ENCODE assay signal across 1 cellular context in genomic region chr3:47568901-47569300, GRCh38.
TF ChIP-seq lines count a peak whose summit lies in the region.

No MANE protein-coding gene starts in this region.

TF ChIP-seq in K562, 482 proteins besides CTCF, POLR2A, EP300 and RAD21 (continued from another document):
- TF ChIP-seq STAG1 (CRISPR knock-in tag; IDR thresholded peaks at IDR 0.05; ENCODE audit: borderline replicate concordance), result no peak
- TF ChIP-seq RFX5 (IDR thresholded peaks at IDR 0.05; ENCODE audit: low read depth, low read length), result no peak
- no peak for TF ChIP-seq CCNT2 (IDR thresholded peaks at IDR 0.05; ENCODE audit: borderline replicate concordance, extremely low read depth, insufficient read length, low read depth, low read length)
- TF ChIP-seq PURB (CRISPR knock-in tag; IDR thresholded peaks at IDR 0.05; ENCODE audit: low read depth), result no peak
- TF ChIP-seq CEBPB (tag; IDR thresholded peaks at IDR 0.05), result 0 out of 2 replicates have a peak, but pooled peaks have one; percentile 35
- no peak for TF ChIP-seq YY1 (IDR thresholded peaks at IDR 0.05; ENCODE audit: borderline replicate concordance in 1 of 3, control insufficient read depth in 1 of 3, extremely low read depth in 1 of 3, insufficient read depth in 3 of 3, insufficient read length in 1 of 3, insufficient replicate concordance in 2 of 3, low read depth in 1 of 3, low read length in 2 of 3)
- TF ChIP-seq CBX3 (IDR thresholded peaks at IDR 0.05; ENCODE audit: borderline replicate concordance in 1 of 2, low read length in 2 of 2), result no peak
- no peak for TF ChIP-seq HDAC1 (IDR thresholded peaks at IDR 0.05)
- no peak for TF ChIP-seq ZNF253 (CRISPR knock-in tag; conservative IDR thresholded peaks at IDR 0.05)
- TF ChIP-seq ARID1B (IDR thresholded peaks at IDR 0.05), result peak; percentile 81; the same call in 1 of the 2 replicates
- TF ChIP-seq FOXA1 (IDR thresholded peaks at IDR 0.05; ENCODE audit: borderline replicate concordance), result no peak
- TF ChIP-seq EP400 (IDR thresholded peaks at IDR 0.05), result no peak
- no peak for TF ChIP-seq POLR2G (IDR thresholded peaks at IDR 0.05; ENCODE audit: low read depth, low read length)
- no peak for TF ChIP-seq ETS1 (conservative IDR thresholded peaks at IDR 0.05; ENCODE audit: control insufficient read depth, low read depth, low read length)
- TF ChIP-seq FOXO4 (CRISPR knock-in tag; IDR thresholded peaks at IDR 0.05), result no peak
- no peak for TF ChIP-seq NR0B1 (IDR thresholded peaks at IDR 0.05; ENCODE audit: partially characterized antibody)
- no peak for TF ChIP-seq GTF2A2 (tag; IDR thresholded peaks at IDR 0.05)
- TF ChIP-seq SMC3 (conservative IDR thresholded peaks at IDR 0.05; ENCODE audit: insufficient read depth, low read depth, low read length), result no peak
